19 cellular contexts compared by ENCODE assay signal in the genomic region with DNA sequence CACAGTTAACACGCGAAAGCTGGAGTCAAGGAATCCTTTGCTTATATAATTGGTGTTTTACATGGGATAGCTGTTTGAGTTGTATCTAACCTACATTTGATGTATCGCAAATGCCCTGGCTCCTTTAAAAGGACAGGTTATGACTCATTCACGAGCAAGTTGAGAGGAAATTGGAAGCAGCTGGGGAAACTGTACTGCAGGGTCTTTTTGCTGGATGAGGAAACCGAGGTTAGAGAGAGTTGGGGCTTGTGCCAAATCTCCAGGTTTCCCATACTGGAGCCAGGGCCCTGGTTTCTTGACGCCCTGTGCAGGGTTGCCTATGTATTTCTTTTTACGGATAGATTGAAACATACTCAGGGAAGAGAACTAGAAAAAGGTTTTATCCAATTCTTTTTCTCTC.
DNase-seq lines count a peak whose midpoint lies in the region; ATAC-seq and TF ChIP-seq lines count a peak whose summit lies in the region.
"Had no signal": no experiment of that assay in that cellular context is flagged by ENCODE, and none has a peak within 500 bp of the region (broad histone marks: within the 10 kb centered on the region; RNA-seq: fewer than 3 reads in every experiment).

No MANE protein-coding gene starts in this region.

- H2BK15ac ChIP-seq in mesenchymal stem cell (ENCODE audit: low read depth, poor library complexity, severe bottlenecking): no peak overlapping the region

- H3K27ac ChIP-seq in mesenchymal stem cell (ENCODE audit: low read length, poor library complexity, severe bottlenecking): no peak overlapping the region
- H3K27ac ChIP-seq: skin epidermis, transverse colon, VCaP had no signal

- no peak overlapping the region for H3K9ac ChIP-seq in mesenchymal stem cell (ENCODE audit: low read length)

- H2BK12ac ChIP-seq in mesenchymal stem cell (ENCODE audit: low read length in 2 of 2): no peak overlapping the region

- no peak overlapping the region for H3K14ac ChIP-seq in mesenchymal stem cell (ENCODE audit: low read length in 2 of 2)

- H2BK5ac ChIP-seq in mesenchymal stem cell (ENCODE audit: low read depth, low read length, poor library complexity, severe bottlenecking): no peak overlapping the region

- no peak overlapping the region for H2AFZ ChIP-seq in mesenchymal stem cell (ENCODE audit: low read depth, low read length)

- 65% methylated on average over 7 of the region's 7 CpGs for WGBS in mesenchymal stem cell

- H4K91ac ChIP-seq in mesenchymal stem cell (ENCODE audit: low read length): no peak overlapping the region

- no peaks in the 10 kb centered on the region for H3K36me3 ChIP-seq in mesenchymal stem cell (ENCODE audit: control insufficient read depth in 1 of 2, insufficient read depth in 2 of 2, low read depth in 1 of 2, low read length in 2 of 2)
- H3K36me3 ChIP-seq: transverse colon had no signal

- no peak for TF ChIP-seq POLR2A in NB4 (IDR thresholded peaks at IDR 0.05; ENCODE audit: extremely low read depth, insufficient read length)

- H3K4me1 ChIP-seq in mesenchymal stem cell (ENCODE audit: control insufficient read depth, insufficient read depth, low read depth, low read length): peaks cover 2% of the 10 kb centered on the region
- H3K4me1 ChIP-seq: transverse colon had no signal

- no peak overlapping the region for H3K4ac ChIP-seq in mesenchymal stem cell (ENCODE audit: low read depth in 1 of 2, low read length in 2 of 2)

- H3K27me3 ChIP-seq in mesenchymal stem cell (ENCODE audit: control insufficient read depth in 1 of 2, insufficient read depth in 1 of 2, low read length in 2 of 2): no peaks in the 10 kb centered on the region
- H3K27me3 ChIP-seq: transverse colon had no signal

- no peak overlapping the region for H3K23ac ChIP-seq in mesenchymal stem cell (ENCODE audit: low read length in 2 of 2)

- no peaks in the 10 kb centered on the region for H3K79me1 ChIP-seq in mesenchymal stem cell (replicated peaks; ENCODE audit: low read length, poor library complexity, severe bottlenecking)

- H3K9me3 ChIP-seq in mesenchymal stem cell (ENCODE audit: control insufficient read depth, low read length): no peaks in the 10 kb centered on the region
- H3K9me3 ChIP-seq: transverse colon had no signal

- no peak overlapping the region for H3K4me2 ChIP-seq in mesenchymal stem cell (ENCODE audit: low read length, poor library complexity, severe bottlenecking)

- no peak overlapping the region for H3K18ac ChIP-seq in mesenchymal stem cell (ENCODE audit: low read depth in 1 of 2, low read length in 2 of 2)

- peak; percentile 16 for DNase-seq in GM04503 (ENCODE audit: low read depth)
- DNase-seq in NB4 (ENCODE audit: low read depth): peak; percentile 41
- peak; percentile 94 for DNase-seq in dermis blood vessel endothelial cell
- peak; percentile 33 for DNase-seq in mesenchymal stem cell
- DNase-seq in NCI-H510A treated with DMSO at 0.1 percent for 48 hours (lab: John Stamatoyannopoulos, UW): no peak
- DNase-seq in ecto neural progenitor cell (ENCODE audit: low spot score): no peak
- no peak for DNase-seq in stimulated activated CD4-positive, alpha-beta T cell treated with anti-CD3 and anti-CD28 coated beads, Interleukin-2, amount 100 ng/mL, for 48 hours
- DNase-seq: activated CD4-positive, alpha-beta T cell treated with anti-CD3 and anti-CD28 coated beads, Interleukin-2, amount 50 U/mL, for 4 hours; activated gamma-delta T cell; amniotic stem cell; effector memory CD4-positive, alpha-beta T cell; foreskin melanocyte; NCI-H2107; NCI-H524 treated with DMSO at 0.1 percent for 48 hours; T-helper 1 cell; transverse colon had no signal

- TF ChIP-seq CTCF in NB4 (IDR thresholded peaks at IDR 0.05; ENCODE audit: low read depth, low read length): no peak

- ATAC-seq in HG02798 (IDR thresholded peaks at IDR 0.05; ENCODE audit: poor library complexity, unreplicated experiment): no peak

- no peak overlapping the region for H2BK120ac ChIP-seq in mesenchymal stem cell (ENCODE audit: low read depth, low read length)

- no peak overlapping the region for H4K8ac ChIP-seq in mesenchymal stem cell (ENCODE audit: low read length)

- H3K4me3 ChIP-seq in NB4 (ENCODE audit: low read depth, low read length) (no peak overlapping the region), mesenchymal stem cell (ENCODE audit: insufficient read depth in 1 of 2, low read depth in 1 of 2, low read length in 2 of 2) (no peak overlapping the region)
- H3K4me3 ChIP-seq: skin epidermis, transverse colon had no signal

- H2AK5ac ChIP-seq in mesenchymal stem cell (ENCODE audit: low read length, severe bottlenecking): no peak overlapping the region

Comparison
In these comparisons a context has a peak if more than half of its experiments do, and no peak if none do; other contexts are left out.
1. DNase-seq: peak in GM04503 (single experiment), NB4 (single experiment), dermis blood vessel endothelial cell (single experiment) and mesenchymal stem cell (single experiment); none in NCI-H510A treated with DMSO at 0.1 percent for 48 hours (single experiment), ecto neural progenitor cell (single experiment) and stimulated activated CD4-positive, alpha-beta T cell treated with anti-CD3 and anti-CD28 coated beads, Interleukin-2, amount 100 ng/mL, for 48 hours (0 of 2).